Comparison of ENCODE assay signal across 8 cellular contexts in the genomic region with DNA sequence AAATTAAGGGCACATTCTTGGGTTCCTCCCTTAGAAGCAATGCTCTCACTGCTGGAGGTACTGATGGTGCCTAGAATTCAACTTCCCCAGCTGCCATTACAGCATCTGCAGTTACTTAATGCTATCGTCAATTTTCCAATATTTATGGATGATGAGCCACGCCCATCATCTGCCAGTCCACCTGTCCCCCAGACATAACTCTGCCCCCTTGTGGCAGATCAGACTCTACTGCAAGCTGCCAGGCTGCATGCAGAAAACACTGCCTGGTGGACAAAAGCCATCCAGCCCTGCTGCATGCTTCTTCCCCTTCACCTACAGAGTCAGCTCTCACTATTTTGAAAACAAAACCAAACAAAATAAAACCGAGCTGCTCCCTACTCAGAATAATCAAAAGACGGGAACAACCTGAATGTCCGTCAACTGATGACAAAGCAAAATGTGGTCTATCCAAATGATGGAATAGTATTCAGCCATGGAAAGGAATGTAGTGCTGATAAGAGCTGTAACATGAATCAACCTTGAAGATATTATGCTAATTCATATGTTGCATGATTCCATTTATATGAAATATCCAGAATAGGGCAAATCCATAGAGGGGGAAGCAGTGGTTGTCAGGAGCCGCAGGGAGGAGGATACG.
DNase-seq lines count a peak whose midpoint lies in the region; ATAC-seq and TF ChIP-seq lines count a peak whose summit lies in the region.

No MANE protein-coding gene starts in this region.

- H3K4me3 ChIP-seq in H7 (ENCODE audit: insufficient read depth, low read depth, low read length) (no peak overlapping the region), fibroblast of lung (replicated peaks in 1 of 4; ENCODE audit: control extremely low read depth in 1 of 4, insufficient read depth in 1 of 4, low read depth in 3 of 4, low read length in 4 of 4) (no peak overlapping the region)

- no peaks in the 10 kb centered on the region for H3K9me3 ChIP-seq in fibroblast of lung (ENCODE audit: control insufficient read depth, insufficient read depth, low read depth, low read length)

- no peaks in the 10 kb centered on the region for H4K20me1 ChIP-seq in fibroblast of lung (ENCODE audit: control insufficient read depth, extremely low read depth, insufficient read depth, low read length)

- intact Hi-C loops in Right ventricle myocardium inferior (cut with DNase I) (loop anchor here (1.0 to 5.0 kb wide), 2 partner anchors 61 to 67 kb away; a partner anchor contains a TSS), left cardiac atrium (cut with DNase I) (loop anchor here (5.0 to 10.0 kb wide), 3 partner anchors 66 to 114 kb away; no protein-coding TSS in a partner anchor)

- ATAC-seq in Right ventricle myocardium inferior: peak; percentile 49
- ATAC-seq in left cardiac atrium: no peak

- no peak overlapping the region for H3K4me2 ChIP-seq in fibroblast of lung (ENCODE audit: extremely low read depth, insufficient read depth, low read length)

- H3K27me3 ChIP-seq in H7 (ENCODE audit: control insufficient read depth, insufficient read depth, low read length) (no peaks in the 10 kb centered on the region), fibroblast of lung (ENCODE audit: control insufficient read depth, insufficient read depth, low read length) (no peaks in the 10 kb centered on the region)

- peak; percentile 72 to 79 for TF ChIP-seq CTCF in fibroblast of lung (conservative IDR thresholded peaks at IDR 0.05 in 1 of 2, IDR thresholded peaks at IDR 0.05 in 1 of 2; ENCODE audit: low read depth in 1 of 2, low read length in 2 of 2)

- H3K27ac ChIP-seq in fibroblast of lung (ENCODE audit: insufficient read depth, low read length): no peak overlapping the region

- DNase-seq in Right ventricle myocardium inferior (ENCODE audit: missing footprints): no peak
- no peak for DNase-seq in left cardiac atrium
- DNase-seq in H7: peak; percentile 76
- peak; percentile 64 for DNase-seq in LHCN-M2 (ENCODE audit: low read depth)
- peak; percentile 76 for DNase-seq in SW480 (ENCODE audit: low spot score)
- DNase-seq in fibroblast of lung (ENCODE audit: low read depth in 2 of 2): peak in 1 of 2 donors; percentile 53
- DNase-seq in stimulated activated CD4-positive, alpha-beta T cell treated with anti-CD3 and anti-CD28 coated beads, Interleukin-12 subunit alpha, Interleukin-12 subunit beta, amount 100 ng/mL, for 4 hours: peak; percentile 5
- DNase-seq in NCI-H2196 (lab: John Stamatoyannopoulos, UW; ENCODE audit: unreplicated experiment): no peak

- H3K79me2 ChIP-seq in fibroblast of lung (ENCODE audit: control insufficient read depth, insufficient read depth, low read length): no peaks in the 10 kb centered on the region

- H3K36me3 ChIP-seq in H7 (replicated peaks; ENCODE audit: control insufficient read depth, insufficient read depth, low read length) (no peaks in the 10 kb centered on the region), fibroblast of lung (ENCODE audit: control insufficient read depth, insufficient read depth, low read length) (no peaks in the 10 kb centered on the region)

- no peaks in the 10 kb centered on the region for H3K4me1 ChIP-seq in fibroblast of lung (ENCODE audit: control insufficient read depth, extremely low read depth, insufficient read depth, low read length)

- no peak overlapping the region for H2AFZ ChIP-seq in fibroblast of lung (ENCODE audit: low read length)

- no peak overlapping the region for H3K9ac ChIP-seq in fibroblast of lung (ENCODE audit: insufficient read depth, low read length)

Comparison
In these comparisons a context has a peak if more than half of its experiments do, and no peak if none do; other contexts are left out.
1. DNase-seq: peak in H7 (single experiment), LHCN-M2 (single experiment), SW480 (single experiment) and stimulated activated CD4-positive, alpha-beta T cell treated with anti-CD3 and anti-CD28 coated beads, Interleukin-12 subunit alpha, Interleukin-12 subunit beta, amount 100 ng/mL, for 4 hours (single experiment); none in Right ventricle myocardium inferior (single experiment), left cardiac atrium (single experiment) and NCI-H2196 (single experiment).